Comparison of ENCODE assay signal across 17 cellular contexts in genomic region chr4:156614536-156614935, GRCh38.
DNase-seq lines count a peak whose midpoint lies in the region; ATAC-seq and TF ChIP-seq lines count a peak whose summit lies in the region.
"Had no signal": no experiment of that assay in that cellular context is flagged by ENCODE, and none has a peak within 500 bp of the region (broad histone marks: within the 10 kb centered on the region; RNA-seq: fewer than 3 reads in every experiment).

No MANE protein-coding gene starts in this region.

- POLR2A ChIA-PET in MCF 10A (lab: Yijun Ruan, JAX) = interaction anchor here (0.6 kb wide), 1 partner anchor 27 kb away, joined by 3 read pairs; no protein-coding TSS in a partner anchor

- no peak for TF ChIP-seq POLR2A in breast epithelium (IDR thresholded peaks at IDR 0.05)

- intact Hi-C loops in MCF 10A (cut with micrococcal nuclease) = no loop called here
- intact Hi-C loops in breast epithelium (cut with DNase I; ENCODE audit: low total_unique reads) = no loop called here
- intact Hi-C loops in natural killer cell (cut with micrococcal nuclease) = no loop called here
- intact Hi-C loops in heart right ventricle (cut with DNase I) = no loop called here

- no peaks in the 10 kb centered on the region for H3K9me3 ChIP-seq in breast epithelium
- H3K9me3 ChIP-seq in smooth muscle cell (replicated peaks; ENCODE audit: low read depth) = no peaks in the 10 kb centered on the region
- H3K9me3 ChIP-seq in heart right ventricle = no peaks in the 10 kb centered on the region

- no peak for ATAC-seq in natural killer cell
- no peak for ATAC-seq in heart right ventricle

- H3K4me1 ChIP-seq in breast epithelium (peaks cover 0 to 3% of the 10 kb centered on the region in 2 donors), smooth muscle cell (ENCODE audit: low read depth) (no peaks in the 10 kb centered on the region), heart right ventricle (peaks cover 0 to 10% (median 0%) of the 10 kb centered on the region in 9 donors)

- H3K4me2 ChIP-seq in smooth muscle cell = peak overlapping the region; percentile 23

- H3K27me3 Mint-ChIP-seq in MCF 10A (ENCODE audit: insufficient read depth, unreplicated experiment) = no peaks in the 10 kb centered on the region
- no peaks in the 10 kb centered on the region for H3K27me3 Mint-ChIP-seq in nephron (ENCODE audit: low read depth)
- H3K27me3 Mint-ChIP-seq in natural killer cell (ENCODE audit: low read depth in 2 of 2) = no peaks in the 10 kb centered on the region

- DNase-seq in MCF 10A (ENCODE audit: unreplicated experiment) (no peak), breast epithelium (ENCODE audit: low spot score in 2 of 2) (no peak), brain microvascular endothelial cell (no peak), smooth muscle cell (lab: John Stamatoyannopoulos, UW; ENCODE audit: unreplicated experiment) (no peak), natural killer cell (no peak), heart right ventricle (no peak), anterior cingulate cortex (lab: John Stamatoyannopoulos, UW) (no peak)
- DNase-seq: 8988T, DMS79 treated with DMSO at 0.1 percent for 48 hours, H7, MV-4-11, NCI-H1694, NCI-H2081 treated with DMSO at 0.1 percent for 48 hours, NCI-H526, OCI-M1 had no signal

- no peaks in the 10 kb centered on the region for H3F3A ChIP-seq in smooth muscle cell (ENCODE audit: low read depth)

- H3K27me3 ChIP-seq in breast epithelium (no peaks in the 10 kb centered on the region), brain microvascular endothelial cell (replicated peaks) (no peaks in the 10 kb centered on the region), smooth muscle cell (ENCODE audit: low read depth) (no peaks in the 10 kb centered on the region), heart right ventricle (no peaks in the 10 kb centered on the region)

- H3K36me3 Mint-ChIP-seq in MCF 10A (ENCODE audit: insufficient read depth, unreplicated experiment) (no peaks in the 10 kb centered on the region), nephron (ENCODE audit: low read depth) (no peaks in the 10 kb centered on the region), natural killer cell (no peaks in the 10 kb centered on the region)
- H3K36me3 Mint-ChIP-seq: CD14-positive monocyte had no signal

- CTCF ChIA-PET in MCF 10A (lab: Yijun Ruan, JAX) = no interaction called here

- TF ChIP-seq CTCF in MCF 10A (IDR thresholded peaks at IDR 0.05; ENCODE audit: unreplicated experiment) (no peak), breast epithelium (IDR thresholded peaks at IDR 0.05) (no peak), brain microvascular endothelial cell (IDR thresholded peaks at IDR 0.05; ENCODE audit: low read depth, low read length, missing control alignments) (no peak), nephron (IDR thresholded peaks at IDR 0.05; ENCODE audit: unreplicated experiment in 3 of 3) (no peak), smooth muscle cell (IDR thresholded peaks at IDR 0.05; ENCODE audit: borderline replicate concordance, insufficient read depth, poor library complexity, severe bottlenecking) (no peak), natural killer cell (IDR thresholded peaks at IDR 0.05) (no peak), heart right ventricle (IDR thresholded peaks at IDR 0.05) (no peak)

- H3K4me3 Mint-ChIP-seq in MCF 10A (ENCODE audit: unreplicated experiment) (no peak overlapping the region), nephron (no peak overlapping the region), natural killer cell (no peak overlapping the region)
- H3K4me3 Mint-ChIP-seq: CD14-positive monocyte had no signal

- peaks cover 15% of the 10 kb centered on the region for H3K4me1 Mint-ChIP-seq in MCF 10A (ENCODE audit: insufficient read depth, unreplicated experiment)
- H3K4me1 Mint-ChIP-seq in nephron = peaks cover 25% of the 10 kb centered on the region
- H3K4me1 Mint-ChIP-seq in natural killer cell = no peaks in the 10 kb centered on the region

- no TSS peak for BruUV-seq in MCF 10A (replicated peaks; lab: Mats Ljungman, UMichigan)

- peak overlapping the region; percentile 20 for H3K27ac Mint-ChIP-seq in MCF 10A (ENCODE audit: low read depth, unreplicated experiment)
- peak overlapping the region; percentile 75 to 87 (median 83) for H3K27ac Mint-ChIP-seq in nephron
- H3K27ac Mint-ChIP-seq in natural killer cell = no peak overlapping the region
- H3K27ac Mint-ChIP-seq: CD14-positive monocyte had no signal

- in situ Hi-C loops in brain microvascular endothelial cell (cut with HindIII; ENCODE audit: low pct_ligation_motif_present, low sequenced_read_pairs) = no loop called here

- H3K4me3 ChIP-seq in breast epithelium (no peak overlapping the region), brain microvascular endothelial cell (ENCODE audit: low read depth, low read length) (no peak overlapping the region), smooth muscle cell (no peak overlapping the region), heart right ventricle (no peak overlapping the region)

- H3K9ac ChIP-seq in smooth muscle cell (ENCODE audit: low read depth) = no peak overlapping the region

- no peaks in the 10 kb centered on the region for H4K20me1 ChIP-seq in smooth muscle cell (ENCODE audit: low read depth)

- H3K36me3 ChIP-seq in breast epithelium (no peaks in the 10 kb centered on the region), brain microvascular endothelial cell (replicated peaks) (no peaks in the 10 kb centered on the region), smooth muscle cell (ENCODE audit: low read depth) (no peaks in the 10 kb centered on the region), heart right ventricle (no peaks in the 10 kb centered on the region)

- H3K79me2 ChIP-seq in smooth muscle cell (ENCODE audit: low read depth) = no peaks in the 10 kb centered on the region

- no peaks in the 10 kb centered on the region for H3K9me3 Mint-ChIP-seq in MCF 10A (ENCODE audit: unreplicated experiment)
- H3K9me3 Mint-ChIP-seq in nephron = no peaks in the 10 kb centered on the region
- H3K9me3 Mint-ChIP-seq in natural killer cell = peaks cover 11 to 14% of the 10 kb centered on the region in 2 donors

- no peak overlapping the region for H2AFZ ChIP-seq in smooth muscle cell (ENCODE audit: low read depth)

- H3K27ac ChIP-seq in breast epithelium = no peak overlapping the region
- peak overlapping the region; percentile 88 for H3K27ac ChIP-seq in brain microvascular endothelial cell
- peak overlapping the region; percentile 70 for H3K27ac ChIP-seq in smooth muscle cell (ENCODE audit: low read depth)
- H3K27ac ChIP-seq in heart right ventricle = no peak overlapping the region

Comparison
In these comparisons a context has a peak if more than half of its experiments do, and no peak if none do; other contexts are left out.
1. H3K27ac Mint-ChIP-seq: peak in MCF 10A (single experiment) and nephron (3 of 3); none in natural killer cell (0 of 2).
2. H3K27ac ChIP-seq: peak in brain microvascular endothelial cell (single experiment) and smooth muscle cell (single experiment); none in breast epithelium (0 of 2) and heart right ventricle (0 of 10).